1 cellular context compared by ENCODE assay signal in genomic region chr2:70993689-70993986, GRCh38.
TF ChIP-seq lines count a peak whose summit lies in the region.

No MANE protein-coding gene starts in this region.

TF ChIP-seq in K562, 482 proteins besides CTCF, POLR2A, EP300 and RAD21:
- TF ChIP-seq ZNF75A (CRISPR knock-in tag; IDR thresholded peaks at IDR 0.05) (no peak), ZNF232 (CRISPR knock-in tag; IDR thresholded peaks at IDR 0.05) (no peak), ZNF655 (CRISPR knock-in tag; IDR thresholded peaks at IDR 0.05) (no peak), CREB1 (IDR thresholded peaks at IDR 0.05) (no peak), CREB1 (CRISPR knock-in tag; IDR thresholded peaks at IDR 0.05) (no peak), ESRRA (IDR thresholded peaks at IDR 0.05; ENCODE audit: borderline replicate concordance, low read depth) (no peak), PHB2 (IDR thresholded peaks at IDR 0.05; ENCODE audit: low read depth) (no peak), ADNP (tag; IDR thresholded peaks at IDR 0.05) (no peak), ZNF324 (CRISPR knock-in tag; IDR thresholded peaks at IDR 0.05) (no peak), FOS (IDR thresholded peaks at IDR 0.05; ENCODE audit: extremely low read depth, insufficient read length) (no peak), JUNB (CRISPR knock-in tag; conservative IDR thresholded peaks at IDR 0.05) (no peak), ZNF764 (CRISPR knock-in tag; IDR thresholded peaks at IDR 0.05; ENCODE audit: low read depth) (no peak)
